5 cellular contexts compared by ENCODE assay signal in the genomic region with DNA sequence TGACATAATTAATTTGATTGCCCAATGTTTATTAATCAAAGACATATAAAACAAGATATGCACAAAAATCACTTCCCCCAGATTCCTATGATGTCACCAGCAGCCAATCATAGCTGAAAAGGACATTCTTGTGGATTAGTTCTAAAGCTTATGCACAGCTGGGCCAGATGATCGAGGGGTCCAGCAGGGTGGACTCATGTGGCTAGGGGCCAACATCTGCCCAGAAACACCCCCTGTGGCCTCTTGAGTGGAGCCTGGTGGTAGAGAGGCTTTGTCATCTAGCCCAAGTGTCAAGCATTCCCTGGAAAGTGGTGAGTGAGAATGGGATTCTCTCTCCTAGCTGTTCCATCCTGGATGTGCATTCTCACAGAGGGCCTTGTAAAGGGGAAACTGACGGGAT.
"Had no signal": no experiment of that assay in that cellular context is flagged by ENCODE, and none has a peak within 500 bp of the region (broad histone marks: within the 10 kb centered on the region; RNA-seq: fewer than 3 reads in every experiment).

No MANE protein-coding gene starts in this region.

- DNase-seq: IMR-90, KBM-7 had no signal

- H3K36me3 Mint-ChIP-seq: IgD-negative memory B cell had no signal

- H3K4me3 ChIP-seq: K562 had no signal

- H3K4me3 Mint-ChIP-seq: IgD-negative memory B cell had no signal

- H3K27me3 Mint-ChIP-seq: IgD-negative memory B cell had no signal

- H3K27ac ChIP-seq: HL-60 had no signal

- H3K4me1 Mint-ChIP-seq: IgD-negative memory B cell had no signal

- H3K27ac Mint-ChIP-seq: IgD-negative memory B cell had no signal
